Comparison of ENCODE assay signal across 12 cellular contexts in the genomic region with DNA sequence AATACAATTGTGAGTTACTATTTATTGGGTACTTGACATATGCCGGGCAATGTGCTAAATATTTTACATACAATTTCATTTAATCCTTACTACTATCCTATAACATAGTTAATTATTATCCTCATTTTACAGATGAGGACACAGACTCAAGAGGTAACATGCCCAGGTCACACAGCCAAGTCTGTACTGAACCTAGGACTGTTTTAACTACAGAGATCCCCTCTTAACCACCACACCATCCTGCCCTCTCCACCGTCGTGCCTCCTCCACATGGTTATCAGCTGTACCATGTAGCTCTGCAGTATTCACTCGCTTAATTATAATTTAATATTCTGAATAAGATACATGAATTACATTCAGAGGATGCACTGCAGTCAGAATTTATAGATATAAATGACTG. TPM values are rescaled to one million over a fixed set of nuclear protein-coding genes. Genes with fewer than 3 reads are reported as not detected.
A peak's percentile ranks its signal among the peaks of the same experiment; 100 is the strongest.
DNase-seq lines count a peak whose midpoint lies in the region; ATAC-seq and TF ChIP-seq lines count a peak whose summit lies in the region.
"Had no signal": no experiment of that assay in that cellular context is flagged by ENCODE, and none has a peak within 500 bp of the region (broad histone marks: within the 10 kb centered on the region; RNA-seq: fewer than 3 reads in every experiment).

No MANE protein-coding gene starts in this region.

- POLR2A ChIA-PET in CD4-positive, alpha-beta memory T cell (lab: Charles Lee; ENCODE audit: partially characterized antibody), result no interaction called here

- no peaks in the 10 kb centered on the region for H3K9me3 Mint-ChIP-seq in CD4-positive, alpha-beta memory T cell
- H3K9me3 Mint-ChIP-seq: activated naive CD4-positive, alpha-beta T cell treated with anti-CD3 and anti-CD28 coated beads, Interleukin-2, amount 10 ng/mL, durations not matched to agents 7 days and 5 days had no signal

- H3K4me1 ChIP-seq in CD4-positive, alpha-beta memory T cell (ENCODE audit: insufficient read depth, low read length), result peaks cover 91% of the 10 kb centered on the region
- H3K4me1 ChIP-seq in left lung (peaks cover 56 to 92% of the 10 kb centered on the region in 2 donors), ascending aorta (peaks cover 0 to 57% of the 10 kb centered on the region in 2 donors)

- peaks cover 62 to 94% (median 77%) of the 10 kb centered on the region in 4 donors for H3K4me1 Mint-ChIP-seq in CD4-positive, alpha-beta memory T cell

- intact Hi-C loops in CD4-positive, alpha-beta memory T cell (cut with micrococcal nuclease), result no loop called here
- intact Hi-C loops in left lung (cut with DNase I), result no loop called here
- intact Hi-C loops in ascending aorta (cut with DNase I), result no loop called here

- H3K27ac ChIP-seq in CD4-positive, alpha-beta memory T cell (ENCODE audit: low read depth, low read length), result no peak overlapping the region
- H3K27ac ChIP-seq in left lung (no peak overlapping the region), ascending aorta (no peak overlapping the region)
- H3K27ac ChIP-seq: esophagus muscularis mucosa had no signal

- H3K4me3 ChIP-seq in CD4-positive, alpha-beta memory T cell (ENCODE audit: low read length in 2 of 2), result no peak overlapping the region
- H3K4me3 ChIP-seq in left lung (no peak overlapping the region), ascending aorta (no peak overlapping the region)
- H3K4me3 ChIP-seq: esophagus muscularis mucosa had no signal

- TF ChIP-seq CTCF in left lung (IDR thresholded peaks at IDR 0.05), result no peak
- no peak for TF ChIP-seq CTCF in ascending aorta (IDR thresholded peaks at IDR 0.05)

- no peak for DNase-seq in CD4-positive, alpha-beta memory T cell
- DNase-seq in OCI-M1 (lab: John Stamatoyannopoulos, UW) (peak; percentile 42), left lung (no peak), NK-92 (lab: John Stamatoyannopoulos, UW; ENCODE audit: unreplicated experiment) (no peak), ascending aorta (ENCODE audit: low spot score in 2 of 2) (no peak)
- no peak for DNase-seq in central memory CD4-positive, alpha-beta T cell
- DNase-seq: activated naive CD4-positive, alpha-beta T cell treated with anti-CD3 and anti-CD28 coated beads, Interleukin-2, amount 10 ng/mL, durations not matched to agents 7 days and 5 days; left colon; T-helper 9 cell had no signal

- peak overlapping the region in 4 of 7 donors; percentile 30 to 68 (median 63) for H3K27ac Mint-ChIP-seq in CD4-positive, alpha-beta memory T cell
- H3K27ac Mint-ChIP-seq: activated naive CD4-positive, alpha-beta T cell treated with anti-CD3 and anti-CD28 coated beads, Interleukin-2, amount 10 ng/mL, durations not matched to agents 7 days and 5 days had no signal

- peak overlapping the region in 6 of 8 donors; percentile 49 to 81 (median 62) for H3K4me3 Mint-ChIP-seq in CD4-positive, alpha-beta memory T cell
- H3K4me3 Mint-ChIP-seq: activated naive CD4-positive, alpha-beta T cell treated with anti-CD3 and anti-CD28 coated beads, Interleukin-2, amount 10 ng/mL, durations not matched to agents 7 days and 5 days had no signal

- no peaks in the 10 kb centered on the region for H3K9me3 ChIP-seq in CD4-positive, alpha-beta memory T cell (ENCODE audit: control insufficient read depth in 1 of 2, low read length in 2 of 2)
- H3K9me3 ChIP-seq in left lung, result no peaks in the 10 kb centered on the region
- no peaks in the 10 kb centered on the region for H3K9me3 ChIP-seq in ascending aorta
- H3K9me3 ChIP-seq: esophagus muscularis mucosa had no signal

- ATAC-seq in GM19438 (IDR thresholded peaks at IDR 0.05; ENCODE audit: low read depth, unreplicated experiment) (peak; percentile 46), left lung (peak; percentile 6), GM18867 (IDR thresholded peaks at IDR 0.05; ENCODE audit: unreplicated experiment) (no peak)
- ATAC-seq: left colon had no signal

- H3K36me3 Mint-ChIP-seq in CD4-positive, alpha-beta memory T cell, result peaks cover 0 to 17% of the 10 kb centered on the region in 2 donors

- no peaks in the 10 kb centered on the region for H3K27me3 ChIP-seq in CD4-positive, alpha-beta memory T cell (ENCODE audit: insufficient read depth, low read length)
- H3K27me3 ChIP-seq in left lung (no peaks in the 10 kb centered on the region), ascending aorta (no peaks in the 10 kb centered on the region)
- H3K27me3 ChIP-seq: esophagus muscularis mucosa had no signal

- H3K36me3 ChIP-seq in CD4-positive, alpha-beta memory T cell (ENCODE audit: insufficient read depth, low read length), result no peaks in the 10 kb centered on the region
- H3K36me3 ChIP-seq in left lung (no peaks in the 10 kb centered on the region), ascending aorta (no peaks in the 10 kb centered on the region)
- H3K36me3 ChIP-seq: esophagus muscularis mucosa had no signal

- H3K27me3 Mint-ChIP-seq in CD4-positive, alpha-beta memory T cell, result no peaks in the 10 kb centered on the region
- H3K27me3 Mint-ChIP-seq: activated naive CD4-positive, alpha-beta T cell treated with anti-CD3 and anti-CD28 coated beads, Interleukin-2, amount 10 ng/mL, durations not matched to agents 7 days and 5 days had no signal

- CTCF ChIA-PET in CD4-positive, alpha-beta memory T cell (lab: Charles Lee; ENCODE audit: partially characterized antibody), result interaction anchor here (0.8 kb wide), 1 partner anchor 16 kb away, joined by 3 read pairs; no protein-coding TSS in a partner anchor

RNA-seq across cellular contexts. Expression of a gene that starts 5.3 kb away (rescaled TPM):
- 10 to 100 TPM; 65.5 to 68.1 TPM for total RNA-seq in CD4-positive, alpha-beta memory T cell
- polyA plus RNA-seq in CD4-positive, alpha-beta memory T cell, result 10 to 100 TPM; 34.8 to 54.0 TPM
- 100 to 1,000 TPM in 1 of 2 donors, 10 to 100 TPM in 1; 94.1 to 111 TPM for total RNA-seq in left lung
- 18.2 TPM for total RNA-seq in ascending aorta
